In genomic region chr7:137434530-137434929, GRCh38 we compare ENCODE assay signal across 20 cellular contexts.
A peak's percentile ranks its signal among the peaks of the same experiment; 100 is the strongest.
DNase-seq lines count a peak whose midpoint lies in the region; ATAC-seq and TF ChIP-seq lines count a peak whose summit lies in the region.
"Had no signal": no experiment of that assay in that cellular context is flagged by ENCODE, and none has a peak within 500 bp of the region (broad histone marks: within the 10 kb centered on the region; RNA-seq: fewer than 3 reads in every experiment).

No MANE protein-coding gene starts in this region.

- no peaks in the 10 kb centered on the region for H4K20me1 ChIP-seq in neural progenitor cell (ENCODE audit: low read depth)

- H3K27me3 ChIP-seq in dorsolateral prefrontal cortex (no peaks in the 10 kb centered on the region), neural progenitor cell (no peaks in the 10 kb centered on the region)

- H3K4me1 ChIP-seq in neural progenitor cell: peaks cover 15% of the 10 kb centered on the region
- H3K4me1 ChIP-seq: A549 had no signal

- DNase-seq in NCI-H748 (lab: John Stamatoyannopoulos, UW; ENCODE audit: unreplicated experiment) (peak; percentile 43), NCI-H748 treated with DMSO at 0.1 percent for 48 hours (lab: John Stamatoyannopoulos, UW) (no peak), NCI-H146 treated with DMSO at 0.1 percent for 48 hours (lab: John Stamatoyannopoulos, UW; ENCODE audit: unreplicated experiment) (peak; percentile 55), dorsolateral prefrontal cortex (no peak), neural progenitor cell (ENCODE audit: low spot score) (no peak), cerebellar nuclear complex (lab: John Stamatoyannopoulos, UW) (no peak), dermis blood vessel endothelial cell (no peak)
- no peak for DNase-seq in activated CD8-positive, alpha-beta memory T cell treated with anti-CD3 and anti-CD28 coated beads, Interleukin-2, amount 10 ng/mL, durations not matched to agents 7 days and 5 days
- DNase-seq: AML-193; CD4-positive, alpha-beta T cell; DMS153; DMS79; GDM1; GOT3; H7; HFFc6 had no signal

- H3K4me3 ChIP-seq in dorsolateral prefrontal cortex: peak overlapping the region in 4 of 59 donors; percentile 1 to 5 (median 2)
- H3K4me3 ChIP-seq in neural progenitor cell: no peak overlapping the region
- H3K4me3 ChIP-seq: A549 had no signal

- peak overlapping the region; percentile 34 for H3K27ac Mint-ChIP-seq in neural progenitor cell
- H3K27ac Mint-ChIP-seq in activated CD8-positive, alpha-beta memory T cell treated with anti-CD3 and anti-CD28 coated beads, Interleukin-2, amount 10 ng/mL, durations not matched to agents 7 days and 5 days: no peak overlapping the region
- H3K27ac Mint-ChIP-seq: CD4-positive, alpha-beta T cell; HFFc6 had no signal

- TF ChIP-seq CTCF in dorsolateral prefrontal cortex (IDR thresholded peaks at IDR 0.05 in 54 of 56, conservative IDR thresholded peaks at IDR 0.05 in 2 of 56; ENCODE audit: low read depth in 1 of 56, partially characterized antibody in 56 of 56) (no peak), neural progenitor cell (IDR thresholded peaks at IDR 0.05) (no peak)

- H3K4me2 ChIP-seq in neural progenitor cell: peak overlapping the region; percentile 0
- H3K4me2 ChIP-seq: A549 had no signal

- H2AFZ ChIP-seq in neural progenitor cell (replicated peaks): no peak overlapping the region

- H3K4me3 Mint-ChIP-seq in neural progenitor cell: no peak overlapping the region
- no peak overlapping the region for H3K4me3 Mint-ChIP-seq in activated CD8-positive, alpha-beta memory T cell treated with anti-CD3 and anti-CD28 coated beads, Interleukin-2, amount 10 ng/mL, durations not matched to agents 7 days and 5 days
- H3K4me3 Mint-ChIP-seq: CD4-positive, alpha-beta T cell; HFFc6 had no signal

- H3K9me3 ChIP-seq in neural progenitor cell (ENCODE audit: low read depth): no peaks in the 10 kb centered on the region
- H3K9me3 ChIP-seq: A549 had no signal

- H3K79me2 ChIP-seq in neural progenitor cell (ENCODE audit: low read depth): no peaks in the 10 kb centered on the region

- ATAC-seq in activated CD8-positive, alpha-beta memory T cell treated with anti-CD3 and anti-CD28 coated beads, Interleukin-2, amount 10 ng/mL, durations not matched to agents 7 days and 5 days: no peak
- ATAC-seq: A549, HCT116 had no signal

- no peaks in the 10 kb centered on the region for H3K36me3 ChIP-seq in neural progenitor cell

- H3K9ac ChIP-seq in neural progenitor cell: no peak overlapping the region

- H3K27ac ChIP-seq in dorsolateral prefrontal cortex: peak overlapping the region in 44 of 59 donors; percentile 5 to 84 (median 62)
- no peak overlapping the region for H3K27ac ChIP-seq in neural progenitor cell
- H3K27ac ChIP-seq: 22Rv1, A549, C4-2B had no signal

- H3K4me1 Mint-ChIP-seq in neural progenitor cell: peaks cover 14% of the 10 kb centered on the region
- no peaks in the 10 kb centered on the region for H3K4me1 Mint-ChIP-seq in activated CD8-positive, alpha-beta memory T cell treated with anti-CD3 and anti-CD28 coated beads, Interleukin-2, amount 10 ng/mL, durations not matched to agents 7 days and 5 days

- H3F3A ChIP-seq in neural progenitor cell (ENCODE audit: low read depth): peaks cover 14% of the 10 kb centered on the region

- peaks cover 9% of the 10 kb centered on the region for H3K9me3 Mint-ChIP-seq in neural progenitor cell
- H3K9me3 Mint-ChIP-seq in activated CD8-positive, alpha-beta memory T cell treated with anti-CD3 and anti-CD28 coated beads, Interleukin-2, amount 10 ng/mL, durations not matched to agents 7 days and 5 days (ENCODE audit: low read depth): no peaks in the 10 kb centered on the region
- H3K9me3 Mint-ChIP-seq: HFFc6 had no signal

- no peaks in the 10 kb centered on the region for H3K36me3 Mint-ChIP-seq in neural progenitor cell
- H3K36me3 Mint-ChIP-seq in activated CD8-positive, alpha-beta memory T cell treated with anti-CD3 and anti-CD28 coated beads, Interleukin-2, amount 10 ng/mL, durations not matched to agents 7 days and 5 days: no peaks in the 10 kb centered on the region

- no peaks in the 10 kb centered on the region for H3K27me3 Mint-ChIP-seq in neural progenitor cell (ENCODE audit: insufficient read depth, low read depth)
- H3K27me3 Mint-ChIP-seq in activated CD8-positive, alpha-beta memory T cell treated with anti-CD3 and anti-CD28 coated beads, Interleukin-2, amount 10 ng/mL, durations not matched to agents 7 days and 5 days: no peaks in the 10 kb centered on the region
- H3K27me3 Mint-ChIP-seq: CD4-positive, alpha-beta T cell had no signal

- CTCF ChIA-PET in activated CD8-positive, alpha-beta memory T cell treated with anti-CD3 and anti-CD28 coated beads, Interleukin-2, amount 10 ng/mL, durations not matched to agents 7 days and 5 days (lab: Charles Lee): no interaction called here

- intact Hi-C loops in dorsolateral prefrontal cortex (cut with DNase I): no loop called here

Comparison
In these comparisons a context has a peak if more than half of its experiments do, and no peak if none do; other contexts are left out.
1. DNase-seq: peak in NCI-H748 (single experiment) and NCI-H146 treated with DMSO at 0.1 percent for 48 hours (single experiment); none in NCI-H748 treated with DMSO at 0.1 percent for 48 hours (single experiment), dorsolateral prefrontal cortex (0 of 10), neural progenitor cell (single experiment), cerebellar nuclear complex (0 of 2), activated CD8-positive, alpha-beta memory T cell treated with anti-CD3 and anti-CD28 coated beads, Interleukin-2, amount 10 ng/mL, durations not matched to agents 7 days and 5 days (single experiment) and dermis blood vessel endothelial cell (single experiment).